In genomic region chr12:60819794-60820193, GRCh38 we compare ENCODE assay signal across 23 cellular contexts.
"Had no signal": no experiment of that assay in that cellular context is flagged by ENCODE, and none has a peak within 500 bp of the region (broad histone marks: within the 10 kb centered on the region; RNA-seq: fewer than 3 reads in every experiment).

No MANE protein-coding gene starts in this region.

- H3K27me3 ChIP-seq: dorsolateral prefrontal cortex, esophagus muscularis mucosa, foreskin keratinocyte, gastroesophageal sphincter, heart right ventricle, left lung had no signal

- DNase-seq: dermis blood vessel endothelial cell; dorsolateral prefrontal cortex; effector CD4-positive, alpha-beta T cell; effector memory CD4-positive, alpha-beta T cell; foreskin keratinocyte; glutamatergic neuron; head of caudate nucleus; heart right ventricle; hippocampal formation; left cardiac atrium; left lung; left ventricle myocardium superior; lower lobe of right lung; mesenchymal stem cell; mucosa of descending colon; naive B cell had no signal

- ATAC-seq: foreskin keratinocyte, gastroesophageal sphincter, heart right ventricle, left cardiac atrium, left lung, left ventricle myocardium superior, lower lobe of right lung, mucosa of descending colon had no signal

- H3K27ac ChIP-seq: coronary artery, dorsolateral prefrontal cortex, esophagus muscularis mucosa, foreskin keratinocyte, gastroesophageal sphincter, heart right ventricle, left lung, lower lobe of right lung had no signal

- FAIRE-seq: colon, endothelial cell of umbilical vein, islet of Langerhans, keratinocyte had no signal

- H3K4me3 ChIP-seq: coronary artery, dorsolateral prefrontal cortex, esophagus muscularis mucosa, gastroesophageal sphincter, heart right ventricle, left lung, lower lobe of right lung, mucosa of descending colon had no signal

- H3K9me3 ChIP-seq: esophagus muscularis mucosa, gastroesophageal sphincter, lower lobe of right lung had no signal

- H3K4me1 ChIP-seq: esophagus muscularis mucosa, foreskin keratinocyte, gastroesophageal sphincter, heart right ventricle, left lung, lower lobe of right lung had no signal

- H3K36me3 ChIP-seq: esophagus muscularis mucosa, gastroesophageal sphincter, heart right ventricle, left lung, lower lobe of right lung had no signal
